In the genomic region with DNA sequence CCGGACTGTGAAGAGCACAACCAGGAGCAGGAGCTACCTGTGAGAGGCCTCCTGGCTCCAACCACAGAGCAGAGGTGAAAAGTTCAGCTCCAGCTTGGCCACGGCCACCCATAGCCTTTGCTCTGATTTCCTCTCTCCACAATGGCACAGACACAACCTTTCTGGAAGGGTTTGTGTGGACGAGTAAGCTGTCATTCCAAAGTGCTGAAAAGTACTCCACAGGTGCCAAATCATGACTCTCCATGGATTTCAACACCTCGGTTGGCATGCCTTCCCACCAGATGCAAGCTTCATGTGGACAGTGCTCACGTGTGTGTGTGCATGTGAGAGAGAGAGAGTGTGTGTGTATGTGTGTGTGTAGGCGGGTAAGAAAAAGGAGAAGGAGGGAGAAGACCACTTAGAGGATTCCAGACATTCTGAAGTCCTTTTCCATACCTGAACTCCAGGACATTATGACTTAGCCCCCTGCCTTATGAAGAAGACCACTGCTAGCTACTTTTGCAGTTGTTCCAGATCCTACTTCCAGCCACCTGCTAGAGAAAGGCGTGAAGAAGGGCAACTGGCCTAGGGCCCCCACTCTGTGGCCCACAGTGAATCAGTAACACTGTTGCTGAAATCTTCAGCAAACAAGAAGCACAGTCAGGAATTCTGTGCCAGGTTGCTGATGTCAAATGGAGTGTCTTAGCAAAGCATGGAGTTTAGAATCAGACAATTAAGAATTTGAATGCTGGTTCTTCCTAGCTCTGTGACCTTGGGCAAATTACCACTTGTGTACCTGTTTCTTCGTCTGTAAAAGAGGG, we compare ENCODE assay signal across 1 cellular context.
TF ChIP-seq lines count a peak whose summit lies in the region.

No MANE protein-coding gene starts in this region.

TF ChIP-seq in H1, 55 proteins besides CTCF, POLR2A, EP300 and RAD21:
- no peak for TF ChIP-seq SP4 (IDR thresholded peaks at IDR 0.05; ENCODE audit: low read length)
- no peak for TF ChIP-seq EZH2 (IDR thresholded peaks at IDR 0.05; ENCODE audit: low read depth, low read length, severe bottlenecking)
- no peak for TF ChIP-seq SUZ12 (IDR thresholded peaks at IDR 0.05; ENCODE audit: low read length)
- TF ChIP-seq, protein P1, sequence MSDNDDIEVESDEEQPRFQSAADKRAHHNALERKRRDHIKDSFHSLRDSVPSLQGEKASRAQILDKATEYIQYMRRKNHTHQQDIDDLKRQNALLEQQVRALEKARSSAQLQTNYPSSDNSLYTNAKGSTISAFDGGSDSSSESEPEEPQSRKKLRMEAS (IDR thresholded peaks at IDR 0.05) = no peak
- no peak for TF ChIP-seq KDM5A (IDR thresholded peaks at IDR 0.05; ENCODE audit: low read length)
- no peak for TF ChIP-seq NANOG (IDR thresholded peaks at IDR 0.05; ENCODE audit: insufficient read depth, low read depth, low read length, poor library complexity, severe bottlenecking)
- no peak for TF ChIP-seq EGR1 (IDR thresholded peaks at IDR 0.05; ENCODE audit: borderline replicate concordance, low read depth, low read length)
- no peak for TF ChIP-seq RFX5 (IDR thresholded peaks at IDR 0.05; ENCODE audit: borderline replicate concordance, low read depth, low read length)
- TF ChIP-seq CREB1 (IDR thresholded peaks at IDR 0.05) = no peak
- TF ChIP-seq ZNF274 (IDR thresholded peaks at IDR 0.05; ENCODE audit: borderline replicate concordance, extremely low read depth, low read length) = no peak
